22 cellular contexts compared by ENCODE assay signal in genomic region chr21:37514038-37514665, GRCh38.
A peak's percentile ranks its signal among the peaks of the same experiment; 100 is the strongest.
DNase-seq lines count a peak whose midpoint lies in the region; ATAC-seq, FAIRE-seq and TF ChIP-seq lines count a peak whose summit lies in the region.
"Had no signal": no experiment of that assay in that cellular context is flagged by ENCODE, and none has a peak within 500 bp of the region (broad histone marks: within the 10 kb centered on the region; RNA-seq: fewer than 3 reads in every experiment).

No MANE protein-coding gene starts in this region.

- H3K4me3 ChIP-seq in K562 (no peak overlapping the region), esophagus muscularis mucosa (no peak overlapping the region)
- H3K4me3 ChIP-seq: BLaER1, esophagus squamous epithelium, lower lobe of right lung, SJSA1, testis had no signal

- H3K4me1 ChIP-seq in K562 (replicated peaks in 1 of 2; ENCODE audit: control insufficient read depth in 2 of 2, insufficient read depth in 2 of 2, low read length in 2 of 2) (peaks cover 4 to 13% of the 10 kb centered on the region in 2 experiments; a peak in 3 of 5 replicates), esophagus muscularis mucosa (peaks cover 0 to under 1% (median 0%) of the 10 kb centered on the region in 4 donors)
- H3K4me1 ChIP-seq: BLaER1, lower lobe of right lung, SJSA1, testis had no signal

- intact Hi-C loops in K562 (cut with micrococcal nuclease): no loop called here
- intact Hi-C loops in esophagus muscularis mucosa (cut with DNase I): no loop called here

- H3K4me2 ChIP-seq in K562 (ENCODE audit: insufficient read depth, low read length): no peak overlapping the region
- H3K4me2 ChIP-seq: BLaER1 had no signal

- TF ChIP-seq CTCF in K562 (IDR thresholded peaks at IDR 0.05 in 2 of 3, conservative IDR thresholded peaks at IDR 0.05 in 1 of 3; ENCODE audit: insufficient read depth in 2 of 3, low read depth in 1 of 3, low read length in 3 of 3) (no peak), mesothelial cell of epicardium (IDR thresholded peaks at IDR 0.05; ENCODE audit: unreplicated experiment) (no peak), esophagus muscularis mucosa (IDR thresholded peaks at IDR 0.05) (no peak), D721Med (IDR thresholded peaks at IDR 0.05; ENCODE audit: insufficient read depth, missing control alignments) (no peak)

- no peaks in the 10 kb centered on the region for H3K27me3 Mint-ChIP-seq in mesothelial cell of epicardium (ENCODE audit: low read depth)
- H3K27me3 Mint-ChIP-seq: dendritic cell treated with granulocyte-macrophage colony-stimulating factor and Interleukin-4, amounts not matched to agents 40 ng/mL and 50 ng/mL, for 4 days had no signal

- in situ Hi-C loops in K562 (cut with MboI): no loop called here

- TF ChIP-seq POLR2A in K562 (conservative IDR thresholded peaks at IDR 0.05) (no peak), esophagus muscularis mucosa (IDR thresholded peaks at IDR 0.05; ENCODE audit: low read depth) (no peak)

- no peaks in the 10 kb centered on the region for H3K9me3 Mint-ChIP-seq in mesothelial cell of epicardium
- H3K9me3 Mint-ChIP-seq: dendritic cell treated with granulocyte-macrophage colony-stimulating factor and Interleukin-4, amounts not matched to agents 40 ng/mL and 50 ng/mL, for 4 days had no signal

- H3K36me3 Mint-ChIP-seq in mesothelial cell of epicardium: peaks cover 61% of the 10 kb centered on the region

- TF ChIP-seq EP300 in K562 (IDR thresholded peaks at IDR 0.05; ENCODE audit: low read length) (no peak), esophagus muscularis mucosa (IDR thresholded peaks at IDR 0.05) (no peak)

- H3K36me3 ChIP-seq in K562 (ENCODE audit: control insufficient read depth, insufficient read depth, low read length) (peaks cover 85% of the 10 kb centered on the region), esophagus muscularis mucosa (peaks cover 21 to 75% (median 64%) of the 10 kb centered on the region in 4 donors)

- POLR2A ChIA-PET in K562 (lab: Yijun Ruan, JAX): interaction anchor here (0.8 to 0.9 kb wide), 2 partner anchors 9 to 101 kb away, joined by 3 to 4 read pairs; no protein-coding TSS in a partner anchor

- ATAC-seq in K562: no peak
- ATAC-seq: lower lobe of right lung had no signal

- no peaks in the 10 kb centered on the region for H4K20me1 ChIP-seq in K562 (replicated peaks; ENCODE audit: control insufficient read depth, insufficient read depth, low read length)

- no peak for TF ChIP-seq RAD21 in K562 (CRISPR knock-in tag; conservative IDR thresholded peaks at IDR 0.05 in 1 of 2, IDR thresholded peaks at IDR 0.05 in 1 of 2)

- no peak overlapping the region for H3K9ac ChIP-seq in K562 (ENCODE audit: insufficient read depth in 1 of 2, low read depth in 2 of 2, low read length in 2 of 2)
- H3K9ac ChIP-seq: BLaER1 had no signal

- H3K27ac Mint-ChIP-seq in mesothelial cell of epicardium: peak overlapping the region; percentile 56

- no peaks in the 10 kb centered on the region for H3K9me3 ChIP-seq in K562 (replicated peaks; ENCODE audit: control insufficient read depth, insufficient read depth, low read depth, low read length)
- no peaks in the 10 kb centered on the region for H3K9me3 ChIP-seq in esophagus muscularis mucosa
- H3K9me3 ChIP-seq: BLaER1, esophagus squamous epithelium, lower lobe of right lung, SJSA1, testis had no signal

- 54% methylated on average over 8 of the region's 8 CpGs for WGBS in K562 (ENCODE audit: insufficient coverage, low coverage, missing lambda C conversion rate)
- 88% methylated on average over 8 of the region's 8 CpGs for WGBS in esophagus muscularis mucosa

- no peak overlapping the region for H3K27ac ChIP-seq in K562 (ENCODE audit: extremely low read depth, low read depth, low read length)
- H3K27ac ChIP-seq in esophagus muscularis mucosa (replicated peaks in 1 of 4): no peak overlapping the region
- H3K27ac ChIP-seq: 22Rv1, BLaER1, esophagus squamous epithelium, lower lobe of right lung, SJSA1, testis had no signal

- H3K4me1 Mint-ChIP-seq in mesothelial cell of epicardium: peaks cover 5% of the 10 kb centered on the region

- peaks cover 20% of the 10 kb centered on the region; the same call in 2 of the 3 replicates for H3K79me2 ChIP-seq in K562 (ENCODE audit: control insufficient read depth, insufficient read depth, low read length)

- no peak overlapping the region for H2AFZ ChIP-seq in K562 (ENCODE audit: low read depth, low read length)

- DNase-seq in DMS53 (lab: John Stamatoyannopoulos, UW) (peak; percentile 9), DMS53 treated with DMSO at 0.1 percent for 48 hours (lab: John Stamatoyannopoulos, UW; ENCODE audit: unreplicated experiment) (no peak), GM19239 (ENCODE audit: insufficient read length, low spot score) (no peak), K562 (ENCODE audit: extremely low read depth in 1 of 4, low spot score in 3 of 4) (no peak), mesothelial cell of epicardium (ENCODE audit: low spot score in 2 of 2, unreplicated experiment in 2 of 2) (no peak), esophagus muscularis mucosa (ENCODE audit: extremely low spot score) (no peak), NCI-H2227 treated with DMSO at 0.1 percent for 48 hours (lab: John Stamatoyannopoulos, UW) (no peak), D721Med (ENCODE audit: insufficient read length, low spot score) (no peak)
- DNase-seq: activated naive CD4-positive, alpha-beta T cell treated with anti-CD3 and anti-CD28 coated beads, Interleukin-2, amount 50 U/mL, for 16 hours; esophagus squamous epithelium; lower lobe of right lung; NCI-H1417 treated with DMSO at 0.1 percent for 48 hours; NCI-H526 treated with DMSO at 0.1 percent for 48 hours; posterior cingulate gyrus; small intestine; stimulated activated CD4-positive, alpha-beta T cell treated with anti-CD3 and anti-CD28 coated beads, Interleukin-4, amount 100 ng/mL, for 4 hours; T-helper 2 cell; testis had no signal

- no peak overlapping the region for H3K4me3 Mint-ChIP-seq in mesothelial cell of epicardium
- H3K4me3 Mint-ChIP-seq: dendritic cell treated with granulocyte-macrophage colony-stimulating factor and Interleukin-4, amounts not matched to agents 40 ng/mL and 50 ng/mL, for 4 days had no signal

- H3K9me1 ChIP-seq in K562 (ENCODE audit: control insufficient read depth, insufficient read depth, low read length): no peaks in the 10 kb centered on the region

- BruUV-seq in K562 (replicated peaks; lab: Mats Ljungman, UMichigan): no TSS peak

- FAIRE-seq in GM19239 (lab: Jason Lieb, UNC) (peak; percentile 52), K562 (lab: Jason Lieb, UNC) (no peak), D721Med (lab: Jason Lieb, UNC) (no peak)
- FAIRE-seq: small intestine had no signal

- CTCF ChIA-PET in K562 (lab: Yijun Ruan, JAX; ENCODE audit: low intra/inter-chr PET ratio): no interaction called here

- no peaks in the 10 kb centered on the region for H3K27me3 ChIP-seq in K562 (ENCODE audit: control insufficient read depth in 2 of 2, insufficient read depth in 2 of 2, low read length in 2 of 2)
- H3K27me3 ChIP-seq in esophagus muscularis mucosa: no peaks in the 10 kb centered on the region
- H3K27me3 ChIP-seq: BLaER1, esophagus squamous epithelium, SJSA1, testis had no signal

TF ChIP-seq in K562, 482 proteins besides CTCF, POLR2A, EP300 and RAD21 (continues in another document):
- TF ChIP-seq MED1 (CRISPR knock-in tag; IDR thresholded peaks at IDR 0.05; ENCODE audit: borderline replicate concordance) (no peak), TEAD2 (tag; IDR thresholded peaks at IDR 0.05) (0 out of 2 replicates have a peak, but pooled peaks have one; percentile 13), CHD4 (IDR thresholded peaks at IDR 0.05; ENCODE audit: insufficient read depth, insufficient replicate concordance, low read depth, low read length, poor library complexity, severe bottlenecking) (no peak), HNRNPH1 (optimal IDR thresholded peaks at IDR 0.05; ENCODE audit: low read depth, low read length) (no peak), MAFG (tag; conservative IDR thresholded peaks at IDR 0.05) (peak; percentile 94), JUN (IDR thresholded peaks at IDR 0.05; ENCODE audit: borderline replicate concordance, low read depth, low read length) (no peak), JUN (CRISPR knock-in tag; IDR thresholded peaks at IDR 0.05; ENCODE audit: borderline replicate concordance) (no peak), MEF2A (IDR thresholded peaks at IDR 0.05; ENCODE audit: control insufficient read depth, low read depth, low read length) (no peak), ZNF780A (CRISPR knock-in tag; IDR thresholded peaks at IDR 0.05) (no peak), ZNF134 (CRISPR knock-in tag; conservative IDR thresholded peaks at IDR 0.05) (no peak), ZHX1 (conservative IDR thresholded peaks at IDR 0.05; ENCODE audit: low read length) (no peak)
- TF ChIP-seq, protein P1, sequence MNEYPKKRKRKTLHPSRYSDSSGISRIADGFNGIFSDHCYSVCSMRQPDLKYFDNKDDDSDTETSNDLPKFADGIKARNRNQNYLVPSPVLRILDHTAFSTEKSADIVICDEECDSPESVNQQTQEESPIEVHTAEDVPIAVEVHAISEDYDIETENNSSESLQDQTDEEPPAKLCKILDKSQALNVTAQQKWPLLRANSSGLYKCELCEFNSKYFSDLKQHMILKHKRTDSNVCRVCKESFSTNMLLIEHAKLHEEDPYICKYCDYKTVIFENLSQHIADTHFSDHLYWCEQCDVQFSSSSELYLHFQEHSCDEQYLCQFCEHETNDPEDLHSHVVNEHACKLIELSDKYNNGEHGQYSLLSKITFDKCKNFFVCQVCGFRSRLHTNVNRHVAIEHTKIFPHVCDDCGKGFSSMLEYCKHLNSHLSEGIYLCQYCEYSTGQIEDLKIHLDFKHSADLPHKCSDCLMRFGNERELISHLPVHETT (CRISPR knock-in tag; conservative IDR thresholded peaks at IDR 0.05 in 1 of 2, IDR thresholded peaks at IDR 0.05 in 1 of 2): no peak
